ENCODE assay signal across 8 cellular contexts in the genomic region with DNA sequence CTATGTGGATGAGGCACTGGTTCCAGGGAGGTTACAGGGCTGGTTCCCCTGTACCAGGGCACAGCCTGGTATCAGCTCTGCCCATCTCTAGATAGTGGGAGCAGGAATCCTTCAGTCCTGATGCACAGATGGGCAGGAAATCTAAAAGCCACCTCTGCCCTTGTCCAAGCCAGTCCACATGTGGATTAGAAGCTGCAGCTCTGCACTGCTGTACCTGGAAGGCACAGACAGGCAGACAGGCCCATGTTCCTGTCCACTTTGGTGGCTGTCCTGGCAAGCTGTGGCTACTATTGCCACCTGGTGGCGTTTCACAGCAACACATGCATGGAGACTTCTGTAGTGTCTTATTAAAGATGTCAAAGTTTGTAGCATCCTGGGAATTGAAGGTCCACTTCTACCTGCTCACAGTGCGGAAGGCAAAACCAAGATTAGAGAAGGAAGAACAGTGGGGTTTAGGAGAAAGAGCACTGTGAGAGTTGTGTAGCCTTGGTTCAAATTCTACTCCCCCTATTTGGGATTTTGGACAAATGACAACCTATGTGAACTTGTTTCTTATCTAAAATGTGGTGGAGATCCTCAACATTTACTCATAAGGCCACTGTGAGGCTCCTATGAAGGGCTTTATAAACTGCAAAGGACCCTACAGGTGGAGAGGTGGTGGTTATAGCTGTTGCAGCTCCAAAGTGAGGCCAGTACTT. TPM values are rescaled to one million over a fixed set of nuclear protein-coding genes. Genes with fewer than 3 reads are reported as not detected.
DNase-seq lines count a peak whose midpoint lies in the region; ATAC-seq lines count a peak whose summit lies in the region.

No MANE protein-coding gene starts in this region.

- H3K36me3 ChIP-seq in Karpas-422 (ENCODE audit: insufficient read depth, low read length): no peaks in the 10 kb centered on the region

- no peak overlapping the region for H3K27ac ChIP-seq in Karpas-422 (ENCODE audit: low read length)

- no peaks in the 10 kb centered on the region for H4K20me1 ChIP-seq in Karpas-422 (ENCODE audit: insufficient read depth, low read depth, low read length)

- no peaks in the 10 kb centered on the region for H3K9me3 ChIP-seq in Karpas-422 (ENCODE audit: low read length)

- no peak overlapping the region for H2AFZ ChIP-seq in Karpas-422 (ENCODE audit: low read length)

- H3K4me2 ChIP-seq in Karpas-422 (ENCODE audit: low read depth, low read length, poor library complexity, severe bottlenecking): no peak overlapping the region

- ATAC-seq in GM19463 (IDR thresholded peaks at IDR 0.05; ENCODE audit: unreplicated experiment): peak; percentile 73

- H3K9me2 ChIP-seq in Karpas-422 (replicated peaks; ENCODE audit: insufficient read depth, low read length): no peaks in the 10 kb centered on the region

- H3K27me3 ChIP-seq in Karpas-422 (ENCODE audit: low read length): no peaks in the 10 kb centered on the region

- no peak overlapping the region for H3K9ac ChIP-seq in Karpas-422 (ENCODE audit: low read length)

- H3K4me1 ChIP-seq in Karpas-422 (ENCODE audit: low read length): no peaks in the 10 kb centered on the region

- H3K79me2 ChIP-seq in Karpas-422 (ENCODE audit: low read length): no peaks in the 10 kb centered on the region

- no peak overlapping the region for H3K4me3 ChIP-seq in Karpas-422 (ENCODE audit: low read length)

- DNase-seq in CMK (ENCODE audit: low read depth) (peak; percentile 17), Karpas-422 (peak; percentile 82), SHP77 (lab: John Stamatoyannopoulos, UW) (peak; percentile 15 to 17), glomerular visceral epithelial cell (ENCODE audit: extremely low spot score) (peak; percentile 79), pons (ENCODE audit: low spot score) (peak; percentile 92), ureter (ENCODE audit: low spot score) (peak; percentile 86)
- DNase-seq in activated gamma-delta T cell treated with anti-CD3 and anti-CD28 coated beads, Interleukin-2, amount 50 U/mL, for 16 hours (ENCODE audit: low read depth): peak; percentile 45

RNA-seq across cellular contexts. Expression of a gene that starts 30.1 kb away (rescaled TPM):
- 0.04 TPM in 1 of 2 replicates, not detected in the other for total RNA-seq in Karpas-422 (2014; rRNA removed; shearing (Covaris generic); ENCODE audit: low replicate concordance)
- total RNA-seq in ureter: 47.3 TPM

Comparison
In these comparisons a context has a peak if more than half of its experiments do, and no peak if none do; other contexts are left out.
1. DNase-seq: peak in every context shown above with its lines; median percentile 92 in pons; 86 in ureter; 82 in Karpas-422; 79 in glomerular visceral epithelial cell; 45 in activated gamma-delta T cell treated with anti-CD3 and anti-CD28 coated beads, Interleukin-2, amount 50 U/mL, for 16 hours; 17 in CMK; 16 in SHP77.
2. RNA of a gene that starts 30.1 kb away (total RNA-seq): 47.3 TPM in ureter (single experiment); 0.04 TPM in Karpas-422; every median in the first group is over 10 times any median in the second.